Comparison of ENCODE assay signal across 17 cellular contexts in the genomic region with DNA sequence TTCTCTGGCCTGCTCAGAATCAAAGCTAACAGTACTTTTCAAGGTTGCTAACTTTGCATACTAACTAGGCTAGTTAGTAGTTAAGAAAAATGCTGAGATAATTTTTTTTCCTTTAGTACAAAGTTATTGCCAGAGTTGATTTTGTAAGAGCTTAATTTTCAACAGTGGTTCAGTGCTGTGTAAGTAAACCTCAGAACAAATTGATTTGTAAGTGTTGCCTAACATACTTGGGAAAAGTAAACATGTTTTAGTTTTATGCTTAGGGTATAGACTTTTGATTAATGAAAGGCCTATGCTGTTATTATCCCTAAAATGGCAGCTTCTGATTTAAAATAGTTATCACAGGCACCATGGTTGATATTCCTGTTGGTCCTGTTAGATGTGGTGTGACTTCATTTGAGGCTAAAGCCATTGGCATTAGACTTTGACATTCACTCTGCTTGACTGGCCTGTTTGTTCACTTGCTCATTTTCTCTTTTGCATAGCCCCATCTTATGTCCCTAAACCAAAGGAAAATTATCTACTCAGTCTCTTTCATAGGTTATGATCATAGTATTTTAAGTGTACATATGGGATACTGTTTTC. TPM values are rescaled to one million over a fixed set of nuclear protein-coding genes. Genes with fewer than 3 reads are reported as not detected.
DNase-seq lines count a peak whose midpoint lies in the region; ATAC-seq and TF ChIP-seq lines count a peak whose summit lies in the region.
"Had no signal": no experiment of that assay in that cellular context is flagged by ENCODE, and none has a peak within 500 bp of the region (broad histone marks: within the 10 kb centered on the region; RNA-seq: fewer than 3 reads in every experiment).

No MANE protein-coding gene starts in this region.

- ATAC-seq in psoas muscle (no peak), sciatic nerve (no peak)

- no TSS peak for BruUV-seq in PC-9 (replicated peaks; lab: Mats Ljungman, UMichigan)

- peaks cover 34% of the 10 kb centered on the region for H3K4me1 ChIP-seq in PC-9 (replicated peaks; ENCODE audit: insufficient read depth)
- peaks cover 3 to 64% (median 47%) of the 10 kb centered on the region in 4 donors for H3K4me1 ChIP-seq in liver (ENCODE audit: control insufficient read depth in 4 of 4, insufficient read depth in 4 of 4, low read length in 3 of 4)
- H3K4me1 ChIP-seq in psoas muscle, result peaks cover 10% of the 10 kb centered on the region

- peak overlapping the region in 1 of 2 donors; percentile 62 for H3K9ac ChIP-seq in liver (ENCODE audit: low read depth in 1 of 2, low read length in 2 of 2)

- DNase-seq in PC-9, result no peak
- peak; percentile 52 for DNase-seq in fibroblast of gingiva (ENCODE audit: low read depth)
- no peak for DNase-seq in type B pancreatic cell (ENCODE audit: extremely low spot score, unreplicated experiment)
- no peak for DNase-seq in psoas muscle
- DNase-seq in sciatic nerve (ENCODE audit: low spot score), result no peak
- DNase-seq in caudate nucleus (lab: John Stamatoyannopoulos, UW), result no peak
- DNase-seq: AML-193, COR-L47, GF-D8, GOT3, MG63, NCI-H1092 treated with DMSO at 0.1 percent for 48 hours, NCI-H2227 treated with DMSO at 0.1 percent for 48 hours, NCI-H524 treated with DMSO at 0.1 percent for 48 hours, Right ventricle myocardium superior had no signal

- H3F3A ChIP-seq in PC-9 (ENCODE audit: insufficient read depth, low read depth), result peaks cover 3% of the 10 kb centered on the region; the same call in 1 of the 2 replicates

- H3K4me3 Mint-ChIP-seq in type B pancreatic cell, result peak overlapping the region; percentile 7
- H3K4me3 Mint-ChIP-seq: CD14-positive monocyte had no signal

- no peak overlapping the region for H2AFZ ChIP-seq in PC-9

- intact Hi-C loops in PC-9 (cut with micrococcal nuclease; ENCODE audit: unreplicated experiment), result no loop called here
- intact Hi-C loops in psoas muscle (cut with DNase I), result no loop called here
- intact Hi-C loops in sciatic nerve (cut with DNase I), result no loop called here

- H3K9me3 Mint-ChIP-seq in type B pancreatic cell, result no peaks in the 10 kb centered on the region
- H3K9me3 Mint-ChIP-seq: CD14-positive monocyte had no signal

- peaks cover 39% of the 10 kb centered on the region for H3K36me3 ChIP-seq in PC-9 (ENCODE audit: low read depth)
- no peaks in the 10 kb centered on the region for H3K36me3 ChIP-seq in liver (ENCODE audit: control insufficient read depth in 4 of 4, insufficient read depth in 3 of 4, low read depth in 1 of 4, low read length in 3 of 4)
- H3K36me3 ChIP-seq in psoas muscle (ENCODE audit: insufficient read depth in 1 of 2, low read depth in 1 of 2), result peaks cover 2 to 23% of the 10 kb centered on the region in 2 donors

- no peaks in the 10 kb centered on the region for H3K9me3 ChIP-seq in PC-9 (ENCODE audit: insufficient read depth, low read depth)
- no peaks in the 10 kb centered on the region for H3K9me3 ChIP-seq in liver (ENCODE audit: control insufficient read depth in 4 of 4, low read length in 3 of 4)
- no peaks in the 10 kb centered on the region for H3K9me3 ChIP-seq in psoas muscle
- H3K9me3 ChIP-seq: MG63 had no signal

- CTCF ChIA-PET in PC-9 (lab: Charles Lee), result interaction anchor here (0.7 kb wide), 1 partner anchor 408 kb away, joined by 3 read pairs; no protein-coding TSS in a partner anchor

- H3K4me3 ChIP-seq in PC-9 (no peak overlapping the region), liver (ENCODE audit: low read depth in 1 of 3, low read length in 3 of 3) (peak overlapping the region in 1 of 3 donors; percentile 22), psoas muscle (no peak overlapping the region)
- H3K4me3 ChIP-seq: MG63 had no signal

- no peaks in the 10 kb centered on the region for H3K27me3 Mint-ChIP-seq in type B pancreatic cell

- H3K36me3 Mint-ChIP-seq in type B pancreatic cell, result peaks cover 32% of the 10 kb centered on the region

- POLR2A ChIA-PET in PC-9 (lab: Charles Lee; ENCODE audit: unreplicated experiment), result interaction anchor here (1.1 kb wide), 1 partner anchor 16 kb away, joined by 8 read pairs; no protein-coding TSS in a partner anchor

- H3K27ac ChIP-seq in PC-9 (peak overlapping the region; percentile 24; the same call in 1 of the 2 replicates), liver (ENCODE audit: low read depth in 1 of 2, low read length in 2 of 2) (peak overlapping the region; percentile 76 to 78), psoas muscle (no peak overlapping the region), caudate nucleus (ENCODE audit: low read depth, low read length) (no peak overlapping the region)

- H3K27ac Mint-ChIP-seq in type B pancreatic cell, result peak overlapping the region; percentile 52
- H3K27ac Mint-ChIP-seq: CD14-positive monocyte had no signal

- no peaks in the 10 kb centered on the region for H3K9me2 ChIP-seq in PC-9 (ENCODE audit: insufficient read depth)

- no peaks in the 10 kb centered on the region for H3K4me1 Mint-ChIP-seq in type B pancreatic cell (ENCODE audit: unreplicated experiment)

- no peak for TF ChIP-seq CTCF in PC-9 (conservative IDR thresholded peaks at IDR 0.05)
- no peak for TF ChIP-seq CTCF in liver (IDR thresholded peaks at IDR 0.05; ENCODE audit: low read depth, low read length, missing input control)
- no peak for TF ChIP-seq CTCF in type B pancreatic cell (conservative IDR thresholded peaks at IDR 0.05)
- no peak for TF ChIP-seq CTCF in psoas muscle (IDR thresholded peaks at IDR 0.05)

- no peaks in the 10 kb centered on the region for H3K27me3 ChIP-seq in PC-9 (ENCODE audit: insufficient read depth, low read depth)
- no peaks in the 10 kb centered on the region for H3K27me3 ChIP-seq in liver (ENCODE audit: control insufficient read depth in 4 of 4, insufficient read depth in 4 of 4, low read length in 3 of 4)
- no peaks in the 10 kb centered on the region for H3K27me3 ChIP-seq in psoas muscle (ENCODE audit: insufficient read depth in 3 of 3, low read length in 2 of 3)
- H3K27me3 ChIP-seq: MG63 had no signal

- no peaks in the 10 kb centered on the region; the same call in none of the 2 replicates for H4K20me1 ChIP-seq in PC-9 (ENCODE audit: insufficient read depth)

- H3K79me2 ChIP-seq in PC-9 (ENCODE audit: low read depth), result peaks cover 67% of the 10 kb centered on the region

- TF ChIP-seq RAD21 in liver (IDR thresholded peaks at IDR 0.05), result no peak

- H3K4me2 ChIP-seq in PC-9, result 0 out of 2 replicates have a peak overlapping the region, but pooled peaks have one; percentile 19

TF ChIP-seq in liver, 16 proteins besides CTCF, POLR2A, EP300 and RAD21 (continues in another document):
- TF ChIP-seq SP1 (IDR thresholded peaks at IDR 0.05) (peak; percentile 70), YY1 (IDR thresholded peaks at IDR 0.05) (peak; percentile 76), GABPA (IDR thresholded peaks at IDR 0.05 in 1 of 2, conservative IDR thresholded peaks at IDR 0.05 in 1 of 2) (no peak), FOXA2 (IDR thresholded peaks at IDR 0.05) (peak; percentile 98), TAF1 (conservative IDR thresholded peaks at IDR 0.05) (no peak)
- TF ChIP-seq, protein P1, sequence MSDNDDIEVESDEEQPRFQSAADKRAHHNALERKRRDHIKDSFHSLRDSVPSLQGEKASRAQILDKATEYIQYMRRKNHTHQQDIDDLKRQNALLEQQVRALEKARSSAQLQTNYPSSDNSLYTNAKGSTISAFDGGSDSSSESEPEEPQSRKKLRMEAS (IDR thresholded peaks at IDR 0.05), result peak; percentile 30
- TF ChIP-seq, protein P2, sequence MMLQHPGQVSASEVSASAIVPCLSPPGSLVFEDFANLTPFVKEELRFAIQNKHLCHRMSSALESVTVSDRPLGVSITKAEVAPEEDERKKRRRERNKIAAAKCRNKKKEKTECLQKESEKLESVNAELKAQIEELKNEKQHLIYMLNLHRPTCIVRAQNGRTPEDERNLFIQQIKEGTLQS (IDR thresholded peaks at IDR 0.05), result no peak
- TF ChIP-seq, protein P3, sequence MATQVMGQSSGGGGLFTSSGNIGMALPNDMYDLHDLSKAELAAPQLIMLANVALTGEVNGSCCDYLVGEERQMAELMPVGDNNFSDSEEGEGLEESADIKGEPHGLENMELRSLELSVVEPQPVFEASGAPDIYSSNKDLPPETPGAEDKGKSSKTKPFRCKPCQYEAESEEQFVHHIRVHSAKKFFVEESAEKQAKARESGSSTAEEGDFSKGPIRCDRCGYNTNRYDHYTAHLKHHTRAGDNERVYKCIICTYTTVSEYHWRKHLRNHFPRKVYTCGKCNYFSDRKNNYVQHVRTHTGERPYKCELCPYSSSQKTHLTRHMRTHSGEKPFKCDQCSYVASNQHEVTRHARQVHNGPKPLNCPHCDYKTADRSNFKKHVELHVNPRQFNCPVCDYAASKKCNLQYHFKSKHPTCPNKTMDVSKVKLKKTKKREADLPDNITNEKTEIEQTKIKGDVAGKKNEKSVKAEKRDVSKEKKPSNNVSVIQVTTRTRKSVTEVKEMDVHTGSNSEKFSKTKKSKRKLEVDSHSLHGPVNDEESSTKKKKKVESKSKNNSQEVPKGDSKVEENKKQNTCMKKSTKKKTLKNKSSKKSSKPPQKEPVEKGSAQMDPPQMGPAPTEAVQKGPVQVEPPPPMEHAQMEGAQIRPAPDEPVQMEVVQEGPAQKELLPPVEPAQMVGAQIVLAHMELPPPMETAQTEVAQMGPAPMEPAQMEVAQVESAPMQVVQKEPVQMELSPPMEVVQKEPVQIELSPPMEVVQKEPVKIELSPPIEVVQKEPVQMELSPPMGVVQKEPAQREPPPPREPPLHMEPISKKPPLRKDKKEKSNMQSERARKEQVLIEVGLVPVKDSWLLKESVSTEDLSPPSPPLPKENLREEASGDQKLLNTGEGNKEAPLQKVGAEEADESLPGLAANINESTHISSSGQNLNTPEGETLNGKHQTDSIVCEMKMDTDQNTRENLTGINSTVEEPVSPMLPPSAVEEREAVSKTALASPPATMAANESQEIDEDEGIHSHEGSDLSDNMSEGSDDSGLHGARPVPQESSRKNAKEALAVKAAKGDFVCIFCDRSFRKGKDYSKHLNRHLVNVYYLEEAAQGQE (IDR thresholded peaks at IDR 0.05), result no peak

RNA-seq across cellular contexts. Expression of a gene that starts 5.2 kb away (rescaled TPM):
- total RNA-seq in PC-9 (2021), result 79.1 and 93.2 TPM in 2 replicates
- total RNA-seq in liver, result 10 to 100 TPM; 26.0 to 62.1 TPM
- 10 to 100 TPM; 31.2 to 45.4 TPM for polyA plus RNA-seq in liver
- 33.3 and 85.5 TPM in 2 replicates for total RNA-seq in type B pancreatic cell (ENCODE audit: low replicate concordance)
- total RNA-seq in psoas muscle, result 10 to 100 TPM; 21.6 to 36.2 (median 31.8) TPM
- polyA plus RNA-seq in psoas muscle, result 10 to 100 TPM; 34.5 to 73.0 (median 42.6) TPM
- 31.3 TPM for total RNA-seq in sciatic nerve

Comparison
In these comparisons a context has a peak if more than half of its experiments do, and no peak if none do; other contexts are left out.
1. H3K27ac ChIP-seq: peak in PC-9 (single experiment) and liver (2 of 2); none in psoas muscle (single experiment) and caudate nucleus (single experiment).